ENCODE assay signal across 15 cellular contexts in the genomic region with DNA sequence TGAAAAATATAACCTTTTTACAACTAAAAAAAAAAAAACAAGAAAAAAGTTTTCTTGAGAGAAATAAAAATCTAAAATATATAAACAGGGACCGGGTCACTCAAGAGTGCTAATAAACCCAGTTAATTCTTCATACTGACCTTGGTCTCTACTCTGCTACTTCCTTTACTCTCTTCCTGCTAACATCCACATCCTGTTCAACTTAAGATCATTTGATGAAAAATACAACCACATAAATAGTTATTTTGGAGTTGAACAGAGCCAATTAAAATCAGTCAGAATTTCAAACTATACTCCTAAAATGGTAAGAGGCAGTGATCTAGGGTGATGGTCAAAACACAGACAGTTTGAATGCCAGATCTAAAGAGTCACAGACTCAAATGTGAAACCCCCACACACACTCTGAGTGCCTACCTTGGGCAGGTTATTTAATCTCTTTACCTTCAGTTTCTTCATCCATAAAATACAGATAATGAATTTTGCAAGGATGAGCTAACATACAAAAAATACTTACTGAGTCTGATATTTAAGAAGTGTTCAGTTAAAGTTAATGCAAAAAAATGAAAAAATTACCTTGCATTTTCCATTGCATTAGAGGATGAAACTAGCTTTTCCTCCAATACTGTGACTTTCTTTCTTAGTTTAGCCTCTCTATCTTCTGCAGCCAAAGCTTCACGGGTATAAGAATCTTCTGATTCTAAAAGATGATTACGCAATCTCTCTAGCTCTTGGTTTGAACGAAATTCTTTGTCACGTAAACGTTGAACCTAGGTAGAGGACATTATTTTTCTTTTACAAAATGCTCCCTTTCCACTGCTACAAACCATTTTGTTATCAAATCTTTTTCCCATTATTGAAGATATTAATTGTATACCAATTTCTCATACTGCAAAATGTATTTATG. TPM values are rescaled to one million over a fixed set of nuclear protein-coding genes. Genes with fewer than 3 reads are reported as not detected.
DNase-seq lines count a peak whose midpoint lies in the region; ATAC-seq, FAIRE-seq and TF ChIP-seq lines count a peak whose summit lies in the region.
"Had no signal": no experiment of that assay in that cellular context is flagged by ENCODE, and none has a peak within 500 bp of the region (broad histone marks: within the 10 kb centered on the region; RNA-seq: fewer than 3 reads in every experiment).

No MANE protein-coding gene starts in this region.

- H3K27ac ChIP-seq in CD8-positive, alpha-beta memory T cell (ENCODE audit: low read depth, low read length): no peak overlapping the region
- no peak overlapping the region for H3K27ac ChIP-seq in right lobe of liver
- H3K27ac ChIP-seq: brain microvascular endothelial cell, PC-9, right atrium auricular region had no signal

- peaks cover 5% of the 10 kb centered on the region for H3K36me3 ChIP-seq in CD8-positive, alpha-beta memory T cell (ENCODE audit: insufficient read depth, low read length)
- peaks cover 0 to 15% (median under 1%) of the 10 kb centered on the region in 4 donors for H3K36me3 ChIP-seq in right lobe of liver

- peaks cover under 1 to 53% (median 11%) of the 10 kb centered on the region in 3 donors for H3K36me3 Mint-ChIP-seq in CD8-positive, alpha-beta memory T cell
- H3K36me3 Mint-ChIP-seq in activated T-helper 17 cell treated with anti-CD3 and anti-CD28 coated beads, Interleukin-2, amount 50 U/mL, for 72 hours (ENCODE audit: low read depth): peaks cover 72% of the 10 kb centered on the region

- no peaks in the 10 kb centered on the region for H3K9me3 ChIP-seq in CD8-positive, alpha-beta memory T cell (ENCODE audit: low read length)
- no peaks in the 10 kb centered on the region for H3K9me3 ChIP-seq in right lobe of liver
- H3K9me3 ChIP-seq: right atrium auricular region had no signal

- CTCF ChIA-PET in CD8-positive, alpha-beta memory T cell (lab: Charles Lee): interaction anchor here (0.6 kb wide), 1 partner anchor 844 kb away, joined by 3 read pairs; no protein-coding TSS in a partner anchor

- no peaks in the 10 kb centered on the region for H3K27me3 Mint-ChIP-seq in CD8-positive, alpha-beta memory T cell
- no peaks in the 10 kb centered on the region for H3K27me3 Mint-ChIP-seq in activated T-helper 17 cell treated with anti-CD3 and anti-CD28 coated beads, Interleukin-2, amount 50 U/mL, for 72 hours

- H3K27me3 ChIP-seq in CD8-positive, alpha-beta memory T cell (ENCODE audit: insufficient read depth, low read length, poor library complexity, severe bottlenecking): no peaks in the 10 kb centered on the region
- no peaks in the 10 kb centered on the region for H3K27me3 ChIP-seq in right lobe of liver
- H3K27me3 ChIP-seq: brain microvascular endothelial cell, right atrium auricular region had no signal

- H3K4me3 ChIP-seq in CD8-positive, alpha-beta memory T cell (ENCODE audit: low read length): no peak overlapping the region
- H3K4me3 ChIP-seq in right lobe of liver: no peak overlapping the region
- H3K4me3 ChIP-seq: PC-9, right atrium auricular region had no signal

- DNase-seq in CD8-positive, alpha-beta memory T cell: peak in 1 of 5 donors; percentile 9
- DNase-seq in H54 (ENCODE audit: insufficient read length, low spot score) (no peak), right lobe of liver (no peak), NOMO-1 (lab: John Stamatoyannopoulos, UW; ENCODE audit: unreplicated experiment in 2 of 2) (no peak), A172 (ENCODE audit: low spot score) (no peak)
- DNase-seq in stimulated activated naive CD4-positive, alpha-beta T cell (lab: John Stamatoyannopoulos, UW): no peak
- DNase-seq: activated CD4-positive, CD25-positive, alpha-beta regulatory T cell; brain microvascular endothelial cell; NCI-H187; NCI-H524 treated with DMSO at 0.1 percent for 48 hours; PC-9; trophoblast cell had no signal

- H3K9me3 Mint-ChIP-seq in CD8-positive, alpha-beta memory T cell: no peaks in the 10 kb centered on the region
- no peaks in the 10 kb centered on the region for H3K9me3 Mint-ChIP-seq in activated T-helper 17 cell treated with anti-CD3 and anti-CD28 coated beads, Interleukin-2, amount 50 U/mL, for 72 hours
- H3K9me3 Mint-ChIP-seq: neural crest cell had no signal

- WGBS in right lobe of liver (ENCODE audit: insufficient coverage, low coverage, low lambda C conversion rate, missing lambda C conversion rate): 68% methylated on average over 6 of the region's 6 CpGs

- peaks cover 44 to 59% (median 50%) of the 10 kb centered on the region in 3 donors for H3K4me1 Mint-ChIP-seq in CD8-positive, alpha-beta memory T cell
- H3K4me1 Mint-ChIP-seq in activated T-helper 17 cell treated with anti-CD3 and anti-CD28 coated beads, Interleukin-2, amount 50 U/mL, for 72 hours: peaks cover 34% of the 10 kb centered on the region
- H3K4me1 Mint-ChIP-seq: neural crest cell had no signal

- no peak for TF ChIP-seq CTCF in right lobe of liver (IDR thresholded peaks at IDR 0.05)

- peak; percentile 15 for FAIRE-seq in H54 (lab: Jason Lieb, UNC)

- POLR2A ChIA-PET in CD8-positive, alpha-beta memory T cell (lab: Charles Lee): no interaction called here

- intact Hi-C loops in right lobe of liver (cut with DNase I): no loop called here

- peaks cover 43% of the 10 kb centered on the region for H3K4me1 ChIP-seq in CD8-positive, alpha-beta memory T cell (ENCODE audit: insufficient read depth, low read length)
- H3K4me1 ChIP-seq in right lobe of liver: no peaks in the 10 kb centered on the region

- peak overlapping the region; percentile 2 to 88 (median 72) for H3K27ac Mint-ChIP-seq in CD8-positive, alpha-beta memory T cell
- H3K27ac Mint-ChIP-seq in activated T-helper 17 cell treated with anti-CD3 and anti-CD28 coated beads, Interleukin-2, amount 50 U/mL, for 72 hours: peak overlapping the region; percentile 45

- TF ChIP-seq POLR2A in H54 (IDR thresholded peaks at IDR 0.05; ENCODE audit: low read depth, low read length) (no peak), right lobe of liver (IDR thresholded peaks at IDR 0.05) (no peak)

- ATAC-seq in activated T-helper 17 cell treated with anti-CD3 and anti-CD28 coated beads, Interleukin-2, amount 50 U/mL, for 72 hours (replicated peaks): no peak
- peak in 3 of 4 donors; percentile 28 to 53 (median 40) for ATAC-seq in right lobe of liver

- peak overlapping the region in 5 of 7 donors; percentile 13 to 77 (median 61) for H3K4me3 Mint-ChIP-seq in CD8-positive, alpha-beta memory T cell
- H3K4me3 Mint-ChIP-seq in activated T-helper 17 cell treated with anti-CD3 and anti-CD28 coated beads, Interleukin-2, amount 50 U/mL, for 72 hours: peak overlapping the region; percentile 11
- H3K4me3 Mint-ChIP-seq: neural crest cell had no signal

RNA-seq across cellular contexts. Expression of a gene that starts 40.9 kb away (rescaled TPM):
- 10 to 100 TPM; 45.7 to 50.8 TPM for total RNA-seq in CD8-positive, alpha-beta memory T cell
- polyA plus RNA-seq in CD8-positive, alpha-beta memory T cell: 75.2 TPM
- total RNA-seq in activated T-helper 17 cell treated with anti-CD3 and anti-CD28 coated beads, Interleukin-2, amount 50 U/mL, for 72 hours: 10 to 100 TPM; 38.5 to 39.8 TPM
- total RNA-seq in right lobe of liver: 10 to 100 TPM; 18.4 to 36.1 (median 33.2) TPM
- 8.8 and 14.8 TPM in 2 replicates for total RNA-seq in A172 (2014; rRNA removed; shearing (Covaris generic))

RNA-seq across cellular contexts. Expression of a gene that starts 51.4 kb away (rescaled TPM):
- under 1 TPM; 0.82 to 0.96 TPM for total RNA-seq in CD8-positive, alpha-beta memory T cell
- 12.1 TPM for polyA plus RNA-seq in CD8-positive, alpha-beta memory T cell
- total RNA-seq in activated T-helper 17 cell treated with anti-CD3 and anti-CD28 coated beads, Interleukin-2, amount 50 U/mL, for 72 hours: 1 to 10 TPM; 1.4 to 7.6 TPM
- total RNA-seq in right lobe of liver: 10 to 100 TPM in 5 of 6 experiments, 1 to 10 TPM in 1; 6.7 to 36.3 (median 17.8) TPM
- total RNA-seq in A172 (2014; rRNA removed; shearing (Covaris generic)): 2.6 and 8.6 TPM in 2 replicates
- total RNA-seq: PC-9 had no signal
